Comparison of ENCODE assay signal across 15 cellular contexts in the genomic region with DNA sequence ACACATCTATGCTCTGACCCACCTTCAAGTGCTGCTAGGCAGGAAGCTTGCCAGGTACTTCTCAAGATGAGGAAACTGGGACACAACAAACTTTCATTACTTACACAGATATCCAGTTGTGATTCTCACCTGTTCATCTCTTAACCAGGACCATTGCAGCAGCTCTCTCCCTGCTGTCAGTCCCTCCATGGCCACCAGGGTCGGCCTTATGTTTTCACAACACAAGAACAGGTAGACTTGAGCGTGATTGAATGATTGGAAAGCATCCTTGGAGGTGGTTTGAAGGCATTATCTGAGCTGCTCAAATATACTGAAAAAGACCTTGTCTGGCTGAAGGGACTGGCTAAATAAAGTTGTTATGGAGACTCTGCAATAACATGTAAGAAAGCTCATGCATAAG.
A peak's percentile ranks its signal among the peaks of the same experiment; 100 is the strongest.
DNase-seq lines count a peak whose midpoint lies in the region; ATAC-seq and TF ChIP-seq lines count a peak whose summit lies in the region.
"Had no signal": no experiment of that assay in that cellular context is flagged by ENCODE, and none has a peak within 500 bp of the region (broad histone marks: within the 10 kb centered on the region; RNA-seq: fewer than 3 reads in every experiment).

No MANE protein-coding gene starts in this region.

- no peaks in the 10 kb centered on the region for H3K27me3 Mint-ChIP-seq in activated CD4-positive, alpha-beta memory T cell treated with anti-CD3 and anti-CD28 coated beads, Interleukin-2, amount 10 ng/mL, durations not matched to agents 7 days and 5 days

- no peak overlapping the region for H3K27ac ChIP-seq in 22Rv1
- H3K27ac ChIP-seq in VCaP: no peak overlapping the region
- H3K27ac ChIP-seq: gastrocnemius medialis had no signal

- CTCF ChIA-PET in activated CD4-positive, alpha-beta memory T cell treated with anti-CD3 and anti-CD28 coated beads, Interleukin-2, amount 10 ng/mL, durations not matched to agents 7 days and 5 days (lab: Charles Lee): interaction anchor here (1.3 kb wide), 2 partner anchors 9 to 78 kb away, joined by 3 to 5 read pairs; no protein-coding TSS in a partner anchor

- TF ChIP-seq CTCF in 22Rv1 (IDR thresholded peaks at IDR 0.05): peak; percentile 19; the same call in 1 of the 2 replicates
- peak; percentile 18 for TF ChIP-seq CTCF in GM12865 (IDR thresholded peaks at IDR 0.05; ENCODE audit: insufficient read depth, low read depth, low read length, missing control alignments)
- TF ChIP-seq CTCF in VCaP (conservative IDR thresholded peaks at IDR 0.05): peak; percentile 28; the same call in 1 of the 2 replicates
- peak; percentile 20 for TF ChIP-seq CTCF in fibroblast of pulmonary artery (IDR thresholded peaks at IDR 0.05; ENCODE audit: low read length, missing control alignments)
- TF ChIP-seq CTCF in omental fat pad (IDR thresholded peaks at IDR 0.05): no peak

- no peaks in the 10 kb centered on the region for H3K9me3 Mint-ChIP-seq in activated CD4-positive, alpha-beta memory T cell treated with anti-CD3 and anti-CD28 coated beads, Interleukin-2, amount 10 ng/mL, durations not matched to agents 7 days and 5 days

- peak; percentile 6 for DNase-seq in GM12865 (ENCODE audit: low read depth)
- DNase-seq in fibroblast of pulmonary artery (ENCODE audit: low read depth): no peak
- no peak for DNase-seq in activated CD8-positive, alpha-beta memory T cell treated with anti-CD3 and anti-CD28 coated beads for 24 hours
- DNase-seq in activated CD4-positive, alpha-beta memory T cell treated with anti-CD3 and anti-CD28 coated beads, Interleukin-2, amount 10 ng/mL, durations not matched to agents 7 days and 5 days: no peak
- no peak for DNase-seq in omental fat pad (ENCODE audit: low spot score)
- DNase-seq: activated T-cell treated with anti-CD3 and anti-CD28 coated beads for 4 hours; amniotic stem cell; gastrocnemius medialis; NCI-H1436; stimulated activated CD4-positive, alpha-beta T cell treated with anti-CD3 and anti-CD28 coated beads, Interleukin-1b, Interleukin-23, amount 100 ng/mL, for 48 hours; stimulated activated CD8-positive, alpha-beta memory T cell treated with anti-CD3 and anti-CD28 coated beads, Interleukin-4, amount 100 ng/mL, for 48 hours; T-helper 1 cell had no signal

- H3K4me1 Mint-ChIP-seq in activated CD4-positive, alpha-beta memory T cell treated with anti-CD3 and anti-CD28 coated beads, Interleukin-2, amount 10 ng/mL, durations not matched to agents 7 days and 5 days: no peaks in the 10 kb centered on the region

- H3K36me3 Mint-ChIP-seq in activated CD4-positive, alpha-beta memory T cell treated with anti-CD3 and anti-CD28 coated beads, Interleukin-2, amount 10 ng/mL, durations not matched to agents 7 days and 5 days (ENCODE audit: low read depth): peaks cover 21% of the 10 kb centered on the region

- H3K27ac Mint-ChIP-seq in activated CD4-positive, alpha-beta memory T cell treated with anti-CD3 and anti-CD28 coated beads, Interleukin-2, amount 10 ng/mL, durations not matched to agents 7 days and 5 days: no peak overlapping the region

- no peak overlapping the region for H3K4me3 ChIP-seq in GM12865 (ENCODE audit: low read depth, low read length)
- H3K4me3 ChIP-seq in fibroblast of pulmonary artery (replicated peaks; ENCODE audit: low read depth, low read length): no peak overlapping the region
- H3K4me3 ChIP-seq: gastrocnemius medialis had no signal

- POLR2A ChIA-PET in activated CD4-positive, alpha-beta memory T cell treated with anti-CD3 and anti-CD28 coated beads, Interleukin-2, amount 10 ng/mL, durations not matched to agents 7 days and 5 days (lab: Charles Lee): interaction anchor here (0.9 kb wide), 1 partner anchor 9 kb away, joined by 3 read pairs; no protein-coding TSS in a partner anchor

- no peak overlapping the region for H3K4me3 Mint-ChIP-seq in activated CD4-positive, alpha-beta memory T cell treated with anti-CD3 and anti-CD28 coated beads, Interleukin-2, amount 10 ng/mL, durations not matched to agents 7 days and 5 days

- ATAC-seq in HG03442 (IDR thresholded peaks at IDR 0.05; ENCODE audit: unreplicated experiment) (no peak), omental fat pad (ENCODE audit: low FRiP score) (no peak)
- ATAC-seq: gastrocnemius medialis had no signal

Comparison
In these comparisons a context has a peak if more than half of its experiments do, and no peak if none do; other contexts are left out.
1. CTCF ChIP-seq: peak in 22Rv1 (single experiment), GM12865 (single experiment), VCaP (single experiment) and fibroblast of pulmonary artery (single experiment); none in omental fat pad (0 of 3).